Comparison of ENCODE assay signal across 12 cellular contexts in the genomic region with DNA sequence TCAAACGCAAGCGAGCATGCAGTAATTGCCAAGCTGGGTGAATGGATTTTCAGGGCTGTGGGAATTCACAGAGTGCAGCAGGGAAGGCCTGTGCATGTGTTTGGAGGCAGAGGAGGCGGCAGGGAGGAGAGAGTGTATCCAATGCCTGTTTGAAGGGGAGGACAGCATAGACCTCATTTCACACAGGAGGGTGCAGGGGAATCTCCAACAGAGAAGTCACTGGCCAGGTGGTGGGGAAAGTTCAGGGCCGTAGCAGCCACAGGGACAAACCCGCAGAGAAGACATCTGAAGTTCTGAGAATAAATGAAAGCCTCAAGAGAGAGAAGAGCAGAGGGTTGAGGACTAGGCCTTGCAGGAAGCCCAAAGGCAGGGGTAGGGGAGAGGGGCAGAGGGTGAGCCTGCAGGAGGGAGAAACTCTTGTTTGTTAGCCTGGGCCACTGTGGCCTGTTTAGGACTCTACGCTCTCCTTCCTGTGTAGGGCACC. TPM values are rescaled to one million over a fixed set of nuclear protein-coding genes. Genes with fewer than 3 reads are reported as not detected.
A peak's percentile ranks its signal among the peaks of the same experiment; 100 is the strongest.
DNase-seq lines count a peak whose midpoint lies in the region; ATAC-seq, FAIRE-seq and TF ChIP-seq lines count a peak whose summit lies in the region.
"Had no signal": no experiment of that assay in that cellular context is flagged by ENCODE, and none has a peak within 500 bp of the region (broad histone marks: within the 10 kb centered on the region; RNA-seq: fewer than 3 reads in every experiment).

No MANE protein-coding gene starts in this region.

- H3K36me3 Mint-ChIP-seq in CD4-positive, alpha-beta memory T cell = no peaks in the 10 kb centered on the region

- intact Hi-C loops in CD4-positive, alpha-beta memory T cell (cut with micrococcal nuclease) = loop anchor here (5.0 kb wide), 1 partner anchor 67 kb away; no protein-coding TSS in a partner anchor

- TF ChIP-seq CTCF in MM.1S (IDR thresholded peaks at IDR 0.05; ENCODE audit: low read length) (no peak), keratinocyte (optimal IDR thresholded peaks at IDR 0.05 in 1 of 3, IDR thresholded peaks at IDR 0.05 in 1 of 3, conservative IDR thresholded peaks at IDR 0.05 in 1 of 3; ENCODE audit: extremely low read depth in 1 of 3, insufficient read depth in 2 of 3, low read length in 3 of 3) (no peak)

- peaks cover 6 to 16% (median 10%) of the 10 kb centered on the region in 4 donors for H3K4me1 Mint-ChIP-seq in CD4-positive, alpha-beta memory T cell

- H3K9me2 ChIP-seq in MM.1S (replicated peaks; ENCODE audit: insufficient read depth, low read length) = no peaks in the 10 kb centered on the region

- no peak for FAIRE-seq in keratinocyte (lab: Jason Lieb, UNC)

- H3K4me1 ChIP-seq in CD4-positive, alpha-beta memory T cell (ENCODE audit: insufficient read depth, low read length) = peaks cover 7% of the 10 kb centered on the region
- H3K4me1 ChIP-seq in MM.1S (ENCODE audit: low read length) (peaks cover 18% of the 10 kb centered on the region), keratinocyte (ENCODE audit: control insufficient read depth, extremely low read depth, insufficient read depth, low read length) (peaks cover 3% of the 10 kb centered on the region)
- H3K4me1 ChIP-seq: uterus had no signal

- peak overlapping the region; percentile 26 for H2AFZ ChIP-seq in MM.1S (ENCODE audit: low read length)
- H2AFZ ChIP-seq in keratinocyte (ENCODE audit: control insufficient read depth, low read length) = peak overlapping the region; percentile 37

- dilution Hi-C loops in keratinocyte (cut with MboI; ENCODE audit: extremely low pct_ligation_motif_present, low sequenced_read_pairs) = no loop called here

- no peak for DNase-seq in CD4-positive, alpha-beta memory T cell
- DNase-seq in MM.1S = peak; percentile 64
- DNase-seq in keratinocyte (ENCODE audit: low read depth, low spot score) = no peak
- DNase-seq in medulla oblongata (ENCODE audit: extremely low spot score) = no peak
- no peak for DNase-seq in NCI-H2029 (lab: John Stamatoyannopoulos, UW)
- no peak for DNase-seq in NCI-H2196 treated with DMSO at 0.1 percent for 48 hours (lab: John Stamatoyannopoulos, UW; ENCODE audit: unreplicated experiment)
- DNase-seq: activated T-cell treated with anti-CD3 and anti-CD28 coated beads, Interleukin-2, amount 50 U/mL, for 4 hours; NCI-H187 treated with DMSO at 0.1 percent for 48 hours; T-helper 9 cell; uterus had no signal

- H3K4me3 Mint-ChIP-seq in CD4-positive, alpha-beta memory T cell = no peak overlapping the region
- H3K4me3 Mint-ChIP-seq: activated T-cell treated with anti-CD3 and anti-CD28 coated beads, Interleukin-2, amount 50 U/mL, for 4 hours had no signal

- peaks cover 0 to 3% (median 0%) of the 10 kb centered on the region in 8 donors for H3K9me3 Mint-ChIP-seq in CD4-positive, alpha-beta memory T cell
- H3K9me3 Mint-ChIP-seq: activated T-cell treated with anti-CD3 and anti-CD28 coated beads, Interleukin-2, amount 50 U/mL, for 4 hours had no signal

- H3K27ac ChIP-seq in CD4-positive, alpha-beta memory T cell (ENCODE audit: low read depth, low read length) = no peak overlapping the region
- H3K27ac ChIP-seq in MM.1S (ENCODE audit: low read length) = peak overlapping the region; percentile 57; the same call in 1 of the 2 replicates
- no peak overlapping the region for H3K27ac ChIP-seq in keratinocyte (ENCODE audit: control insufficient read depth, insufficient read depth, low read length)
- H3K27ac ChIP-seq: uterus had no signal

- no peaks in the 10 kb centered on the region for H3K27me3 ChIP-seq in CD4-positive, alpha-beta memory T cell (ENCODE audit: insufficient read depth, low read length)
- H3K27me3 ChIP-seq in MM.1S (replicated peaks; ENCODE audit: insufficient read depth, low read length) = no peaks in the 10 kb centered on the region
- H3K27me3 ChIP-seq in keratinocyte (ENCODE audit: control insufficient read depth, extremely low read depth, insufficient read depth, low read length) = no peaks in the 10 kb centered on the region
- H3K27me3 ChIP-seq: uterus had no signal

- H3K9ac ChIP-seq in MM.1S (ENCODE audit: low read length) = peak overlapping the region; percentile 9; the same call in 1 of the 2 replicates
- no peak overlapping the region for H3K9ac ChIP-seq in keratinocyte (ENCODE audit: control insufficient read depth, extremely low read depth, insufficient read depth, low read length)

- no peaks in the 10 kb centered on the region for H3K9me3 ChIP-seq in CD4-positive, alpha-beta memory T cell (ENCODE audit: control insufficient read depth in 1 of 2, low read length in 2 of 2)
- H3K9me3 ChIP-seq in MM.1S (replicated peaks; ENCODE audit: insufficient read depth, low read length) (no peaks in the 10 kb centered on the region), keratinocyte (ENCODE audit: control insufficient read depth, low read depth, low read length) (no peaks in the 10 kb centered on the region)
- H3K9me3 ChIP-seq: uterus had no signal

- CTCF ChIA-PET in CD4-positive, alpha-beta memory T cell (lab: Charles Lee; ENCODE audit: partially characterized antibody) = interaction anchor here (0.6 to 1.5 kb wide), 2 partner anchors 12 to 35 kb away, joined by 3 read pairs; no protein-coding TSS in a partner anchor

- H3K4me3 ChIP-seq in CD4-positive, alpha-beta memory T cell (ENCODE audit: low read length in 2 of 2) = no peak overlapping the region
- no peak overlapping the region for H3K4me3 ChIP-seq in MM.1S (ENCODE audit: low read length)
- no peak overlapping the region for H3K4me3 ChIP-seq in keratinocyte (ENCODE audit: control insufficient read depth in 2 of 3, extremely low read depth in 1 of 3, insufficient read depth in 2 of 3, low read depth in 1 of 3, low read length in 3 of 3)
- H3K4me3 ChIP-seq: uterus had no signal

- POLR2A ChIA-PET in CD4-positive, alpha-beta memory T cell (lab: Charles Lee; ENCODE audit: partially characterized antibody) = no interaction called here

- ATAC-seq in GM19452 (IDR thresholded peaks at IDR 0.05; ENCODE audit: unreplicated experiment) (peak; percentile 39), HG02884 (IDR thresholded peaks at IDR 0.05; ENCODE audit: unreplicated experiment) (no peak)

- H3K79me2 ChIP-seq in MM.1S (ENCODE audit: low read length) (no peaks in the 10 kb centered on the region), keratinocyte (ENCODE audit: control insufficient read depth, insufficient read depth, low read length) (no peaks in the 10 kb centered on the region)

- peak overlapping the region; percentile 25 to 87 (median 70) for H3K27ac Mint-ChIP-seq in CD4-positive, alpha-beta memory T cell

- H3F3A ChIP-seq in MM.1S (ENCODE audit: insufficient read depth, low read length) = peaks cover 12% of the 10 kb centered on the region

- H3K27me3 Mint-ChIP-seq in CD4-positive, alpha-beta memory T cell = no peaks in the 10 kb centered on the region

- H3K4me2 ChIP-seq in MM.1S (ENCODE audit: low read depth, low read length) (peak overlapping the region; percentile 37; the same call in 1 of the 2 replicates), keratinocyte (ENCODE audit: control insufficient read depth, extremely low read depth, insufficient read depth, low read depth, low read length) (no peak overlapping the region)

- no peaks in the 10 kb centered on the region for H3K9me1 ChIP-seq in keratinocyte (ENCODE audit: control insufficient read depth, extremely low read depth, insufficient read depth, low read length)

- H3K36me3 ChIP-seq in CD4-positive, alpha-beta memory T cell (ENCODE audit: insufficient read depth, low read length) = no peaks in the 10 kb centered on the region
- H3K36me3 ChIP-seq in MM.1S (replicated peaks; ENCODE audit: insufficient read depth, low read length) = no peaks in the 10 kb centered on the region
- H3K36me3 ChIP-seq in keratinocyte (ENCODE audit: control insufficient read depth in 2 of 2, extremely low read depth in 1 of 2, insufficient read depth in 2 of 2, low read length in 2 of 2) = no peaks in the 10 kb centered on the region
- H3K36me3 ChIP-seq: uterus had no signal

- no peaks in the 10 kb centered on the region for H4K20me1 ChIP-seq in MM.1S (ENCODE audit: insufficient read depth, low read length)
- no peaks in the 10 kb centered on the region for H4K20me1 ChIP-seq in keratinocyte (ENCODE audit: control insufficient read depth, extremely low read depth, insufficient read depth, low read length)

RNA-seq across cellular contexts. Expression of a gene that starts 19.2 kb away (rescaled TPM):
- 100 to 1,000 TPM; 193 to 200 TPM for total RNA-seq in CD4-positive, alpha-beta memory T cell
- polyA plus RNA-seq in CD4-positive, alpha-beta memory T cell = 10 to 100 TPM; 14.0 to 17.3 TPM
- polyA plus RNA-seq in keratinocyte = 29.9 to 39.6 TPM (median 30.3 TPM) in 3 replicates
- 47.9 TPM for polyA plus RNA-seq in keratinocyte (2011; ENCODE audit: low read depth)
- polyA plus RNA-seq in keratinocyte (2011; cell fraction: cytosol; rRNA removed) = 26.7 and 28.2 TPM in 2 replicates
- 90.1 and 96.7 TPM in 2 replicates for polyA plus RNA-seq in keratinocyte (2011; cell fraction: nucleus; rRNA removed)
- 29.7 and 35.1 TPM in 2 replicates for polyA plus RNA-seq in keratinocyte (2012; ENCODE audit: low replicate concordance)
- 70.9 to 90.4 TPM (median 77.6 TPM) in 3 replicates for polyA minus RNA-seq in keratinocyte
- 45.1 TPM for polyA minus RNA-seq in keratinocyte (2011; cell fraction: cytosol; rRNA and poly(A)+ RNA removed)
- 60.5 and 97.2 TPM in 2 replicates for polyA minus RNA-seq in keratinocyte (2011; cell fraction: nucleus; rRNA and poly(A)+ RNA removed)

RNA-seq across cellular contexts. Expression of a gene that starts 43.2 kb away (rescaled TPM):
- total RNA-seq in CD4-positive, alpha-beta memory T cell = under 1 TPM in 1 of 2 experiments, not detected in 1; 0.58 TPM
- under 1 TPM in 1 of 2 donors, not detected in 1; 0.79 TPM for polyA plus RNA-seq in CD4-positive, alpha-beta memory T cell
- 113 to 235 TPM (median 119 TPM) in 3 replicates for polyA plus RNA-seq in keratinocyte
- polyA plus RNA-seq in keratinocyte (2011; ENCODE audit: low read depth) = 534 TPM
- 86.2 and 199 TPM in 2 replicates for polyA plus RNA-seq in keratinocyte (2011; cell fraction: cytosol; rRNA removed)
- 50.8 and 66.9 TPM in 2 replicates for polyA plus RNA-seq in keratinocyte (2011; cell fraction: nucleus; rRNA removed)
- 156 and 276 TPM in 2 replicates for polyA plus RNA-seq in keratinocyte (2012; ENCODE audit: low replicate concordance)
- polyA minus RNA-seq in keratinocyte = 35.5 to 161 TPM (median 81.9 TPM) in 3 replicates
- polyA minus RNA-seq in keratinocyte (2011; cell fraction: cytosol; rRNA and poly(A)+ RNA removed) = 171 TPM
- polyA minus RNA-seq in keratinocyte (2011; cell fraction: nucleus; rRNA and poly(A)+ RNA removed) = 25.4 and 34.8 TPM in 2 replicates

Comparison
In these comparisons a context has a peak if more than half of its experiments do, and no peak if none do; other contexts are left out.
1. RNA of a gene that starts 43.2 kb away (polyA plus RNA-seq): 50.8 to 534 TPM in keratinocyte; 0.79 TPM in CD4-positive, alpha-beta memory T cell; every median in the first group is over 10 times any median in the second.